Comparison of ENCODE assay signal across 9 cellular contexts in the genomic region with DNA sequence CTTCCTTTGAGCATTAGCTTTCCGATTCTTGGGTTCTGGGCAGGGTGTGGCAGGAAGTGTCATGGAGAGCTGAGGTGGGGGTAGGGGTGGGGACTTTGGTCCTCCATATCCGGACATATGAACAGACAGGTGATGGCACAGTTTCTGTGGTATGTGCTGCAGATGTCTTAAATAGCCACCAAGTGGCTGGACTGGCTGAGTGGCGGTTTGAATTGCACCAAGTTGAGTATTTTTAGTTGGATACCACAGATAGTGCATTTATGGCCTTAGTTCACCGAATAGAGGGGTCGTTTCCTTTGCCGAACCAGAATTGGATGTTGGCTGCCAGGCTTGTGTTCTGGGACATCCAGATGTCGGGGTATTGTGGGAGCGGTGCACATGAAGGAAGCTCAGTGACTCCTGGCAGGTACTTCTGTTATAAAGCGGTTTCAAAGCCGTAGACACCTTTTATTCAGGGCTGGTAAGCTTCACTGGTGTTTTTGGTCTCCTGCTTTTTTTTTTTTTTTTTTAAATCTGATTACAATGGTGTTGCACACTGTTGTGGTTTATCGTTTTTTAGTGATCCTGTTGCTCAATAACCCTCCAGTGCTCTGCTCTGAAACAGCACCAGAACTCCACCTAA. TPM values are rescaled to one million over a fixed set of nuclear protein-coding genes. Genes with fewer than 3 reads are reported as not detected.
DNase-seq lines count a peak whose midpoint lies in the region; ATAC-seq, FAIRE-seq and TF ChIP-seq lines count a peak whose summit lies in the region.
"Had no signal": no experiment of that assay in that cellular context is flagged by ENCODE, and none has a peak within 500 bp of the region (broad histone marks: within the 10 kb centered on the region; RNA-seq: fewer than 3 reads in every experiment).

No MANE protein-coding gene starts in this region.

- no peak overlapping the region for H3K4me3 ChIP-seq in BE2C (ENCODE audit: low read depth, low read length)

- no peaks in the 10 kb centered on the region for H3K36me3 ChIP-seq in BE2C

- no peaks in the 10 kb centered on the region for H3K4me1 ChIP-seq in BE2C

- DNase-seq in GM10248 (ENCODE audit: extremely low spot score) (peak; percentile 55), GM20000 (ENCODE audit: low spot score) (peak; percentile 63), urothelium cell line (ENCODE audit: low spot score) (no peak), NCI-H345 (lab: John Stamatoyannopoulos, UW) (no peak), BE2C (no peak)
- DNase-seq in activated effector memory CD4-positive, alpha-beta T cell treated with anti-CD3 and anti-CD28 coated beads, Interleukin-2, amount 50 U/mL, for 16 hours: peak; percentile 84
- no peak for DNase-seq in stimulated activated CD4-positive, alpha-beta T cell treated with anti-CD3 and anti-CD28 coated beads, Interleukin-2, amount 100 ng/mL, for 48 hours

- CTCF ChIA-PET in GM10248 (lab: Yijun Ruan, JAX): interaction anchor here (0.9 to 19.2 kb wide), 11 partner anchors 9 to 352 kb away, joined by 3 to 191 read pairs (median 11); a partner anchor contains a TSS

- FAIRE-seq in urothelium cell line (lab: Jason Lieb, UNC): no peak
- FAIRE-seq: colon had no signal

- no peaks in the 10 kb centered on the region for H3K9me3 ChIP-seq in BE2C

- H3K27me3 ChIP-seq in BE2C: no peaks in the 10 kb centered on the region

- POLR2A ChIA-PET in GM10248 (lab: Yijun Ruan, JAX): interaction anchor here (0.6 to 0.8 kb wide), 2 partner anchors 35 to 72 kb away, joined by 3 to 4 read pairs; no protein-coding TSS in a partner anchor

- TF ChIP-seq CTCF in GM10248 (IDR thresholded peaks at IDR 0.05; ENCODE audit: control extremely low read depth, extremely low read depth, low read depth, missing control alignments) (no peak), GM20000 (IDR thresholded peaks at IDR 0.05; ENCODE audit: extremely low read depth, missing control alignments) (no peak), BE2C (IDR thresholded peaks at IDR 0.05; ENCODE audit: low read depth, low read length) (no peak)

- peak; percentile 50 for ATAC-seq in HG03565 (IDR thresholded peaks at IDR 0.05; ENCODE audit: unreplicated experiment)

RNA-seq across cellular contexts. Expression of a gene that starts 15.1 kb away (rescaled TPM):
- not detected for polyA plus RNA-seq in BE2C (2012; ENCODE audit: insufficient read depth, insufficient read length, low read depth)

Comparison
In these comparisons a context has a peak if more than half of its experiments do, and no peak if none do; other contexts are left out.
1. DNase-seq: peak in GM10248 (single experiment), GM20000 (single experiment) and activated effector memory CD4-positive, alpha-beta T cell treated with anti-CD3 and anti-CD28 coated beads, Interleukin-2, amount 50 U/mL, for 16 hours (single experiment); none in urothelium cell line (single experiment), NCI-H345 (single experiment), BE2C (single experiment) and stimulated activated CD4-positive, alpha-beta T cell treated with anti-CD3 and anti-CD28 coated beads, Interleukin-2, amount 100 ng/mL, for 48 hours (0 of 2).